In genomic region chr22:24107668-24108067, GRCh38 we compare ENCODE assay signal across 8 cellular contexts.
DNase-seq lines count a peak whose midpoint lies in the region; ATAC-seq and TF ChIP-seq lines count a peak whose summit lies in the region.

No MANE protein-coding gene starts in this region.

- no peak for ATAC-seq in naive thymus-derived CD4-positive, alpha-beta T cell
- ATAC-seq in GM18520 (IDR thresholded peaks at IDR 0.05; ENCODE audit: unreplicated experiment), result no peak
- ATAC-seq in HG02938 (IDR thresholded peaks at IDR 0.05; ENCODE audit: unreplicated experiment), result no peak
- no peak for ATAC-seq in HG02798 (IDR thresholded peaks at IDR 0.05; ENCODE audit: poor library complexity, unreplicated experiment)
- ATAC-seq in GM19023 (IDR thresholded peaks at IDR 0.05; ENCODE audit: unreplicated experiment), result no peak

- peaks cover 0 to 28% (median 5%) of the 10 kb centered on the region in 7 donors for H3K4me1 Mint-ChIP-seq in naive thymus-derived CD4-positive, alpha-beta T cell

- TF ChIP-seq CTCF in AG04449 (IDR thresholded peaks at IDR 0.05; ENCODE audit: insufficient read depth, low read length, missing control alignments) (peak; percentile 56), esophagus squamous epithelium (IDR thresholded peaks at IDR 0.05) (peak in 3 of 6 experiments; percentile 15 to 39 (median 31))

- intact Hi-C loops in esophagus squamous epithelium (cut with DNase I), result no loop called here
- intact Hi-C loops in naive thymus-derived CD4-positive, alpha-beta T cell (cut with micrococcal nuclease), result loop anchor here in 1 of 2 donors (1.0 to 2.0 kb wide), 4 partner anchors 50 to 140 kb away; no protein-coding TSS in a partner anchor

- 12 to 20% methylated on average over 4 of the region's 7 CpGs for WGBS in esophagus squamous epithelium, 2 donors

- H3K27me3 ChIP-seq in esophagus squamous epithelium, result no peaks in the 10 kb centered on the region
- no peaks in the 10 kb centered on the region for H3K27me3 ChIP-seq in naive thymus-derived CD4-positive, alpha-beta T cell (ENCODE audit: control insufficient read depth in 2 of 2, insufficient read depth in 2 of 2, low read length in 2 of 2)

- peaks cover 0 to 9% (median 1%) of the 10 kb centered on the region in 11 donors for H3K9me3 Mint-ChIP-seq in naive thymus-derived CD4-positive, alpha-beta T cell

- no peaks in the 10 kb centered on the region for H3K9me3 ChIP-seq in esophagus squamous epithelium
- H3K9me3 ChIP-seq in naive thymus-derived CD4-positive, alpha-beta T cell (ENCODE audit: control insufficient read depth in 2 of 3, low read length in 3 of 3), result no peaks in the 10 kb centered on the region

- H3K4me3 ChIP-seq in AG04449 (ENCODE audit: low read depth, low read length) (no peak overlapping the region), esophagus squamous epithelium (no peak overlapping the region)
- H3K4me3 ChIP-seq in naive thymus-derived CD4-positive, alpha-beta T cell (ENCODE audit: low read length), result no peak overlapping the region

- H3K36me3 ChIP-seq in esophagus squamous epithelium, result peaks cover 0 to 57% (median 2%) of the 10 kb centered on the region in 3 donors
- peaks cover 0 to 48% (median 0%) of the 10 kb centered on the region in 3 experiments for H3K36me3 ChIP-seq in naive thymus-derived CD4-positive, alpha-beta T cell (ENCODE audit: control insufficient read depth in 2 of 3, insufficient read depth in 3 of 3, low read length in 3 of 3)

- H3K27me3 Mint-ChIP-seq in naive thymus-derived CD4-positive, alpha-beta T cell, result no peaks in the 10 kb centered on the region

- H3K36me3 Mint-ChIP-seq in naive thymus-derived CD4-positive, alpha-beta T cell, result peaks cover 16 to 38% (median 28%) of the 10 kb centered on the region in 5 donors

- peak; percentile 44 for DNase-seq in AG04449 (ENCODE audit: low read depth, low spot score)
- DNase-seq in NCI-H226, result peak; percentile 50
- DNase-seq in esophagus squamous epithelium (lab: John Stamatoyannopoulos, UW), result no peak
- peak in 1 of 9 donors; percentile 3 for DNase-seq in naive thymus-derived CD4-positive, alpha-beta T cell

- CTCF ChIA-PET in AG04449 (lab: Yijun Ruan, JAX), result interaction anchor here (0.9 to 7.2 kb wide), 7 partner anchors 43 to 67 kb away, joined by 3 to 52 read pairs (median 3); no protein-coding TSS in a partner anchor
- CTCF ChIA-PET in naive thymus-derived CD4-positive, alpha-beta T cell (lab: Charles Lee), result interaction anchor here (0.5 to 4.7 kb wide), 13 partner anchors 19 to 207 kb away, joined by 3 to 19 read pairs (median 3); no protein-coding TSS in a partner anchor

- H3K4me1 ChIP-seq in esophagus squamous epithelium, result peaks cover 7 to 40% (median 25%) of the 10 kb centered on the region in 3 donors
- no peaks in the 10 kb centered on the region for H3K4me1 ChIP-seq in naive thymus-derived CD4-positive, alpha-beta T cell (ENCODE audit: control insufficient read depth in 2 of 2, insufficient read depth in 2 of 2, low read length in 2 of 2)

- H3K27ac Mint-ChIP-seq in naive thymus-derived CD4-positive, alpha-beta T cell, result peak overlapping the region in 3 of 9 donors; percentile 31 to 62 (median 51)

- peak overlapping the region; percentile 30 to 85 (median 69) for H3K27ac ChIP-seq in esophagus squamous epithelium
- H3K27ac ChIP-seq in naive thymus-derived CD4-positive, alpha-beta T cell (ENCODE audit: low read depth, low read length), result peak overlapping the region; percentile 14

- no peak for TF ChIP-seq POLR2A in esophagus squamous epithelium (IDR thresholded peaks at IDR 0.05)

- peak overlapping the region in 1 of 10 donors; percentile 34 for H3K4me3 Mint-ChIP-seq in naive thymus-derived CD4-positive, alpha-beta T cell

- POLR2A ChIA-PET in AG04449 (lab: Yijun Ruan, JAX), result interaction anchor here (0.6 kb wide), 1 partner anchor 73 kb away, joined by 3 read pairs; no protein-coding TSS in a partner anchor
- POLR2A ChIA-PET in naive thymus-derived CD4-positive, alpha-beta T cell (lab: Charles Lee), result no interaction called here
